1 cellular context compared by ENCODE assay signal in the genomic region with DNA sequence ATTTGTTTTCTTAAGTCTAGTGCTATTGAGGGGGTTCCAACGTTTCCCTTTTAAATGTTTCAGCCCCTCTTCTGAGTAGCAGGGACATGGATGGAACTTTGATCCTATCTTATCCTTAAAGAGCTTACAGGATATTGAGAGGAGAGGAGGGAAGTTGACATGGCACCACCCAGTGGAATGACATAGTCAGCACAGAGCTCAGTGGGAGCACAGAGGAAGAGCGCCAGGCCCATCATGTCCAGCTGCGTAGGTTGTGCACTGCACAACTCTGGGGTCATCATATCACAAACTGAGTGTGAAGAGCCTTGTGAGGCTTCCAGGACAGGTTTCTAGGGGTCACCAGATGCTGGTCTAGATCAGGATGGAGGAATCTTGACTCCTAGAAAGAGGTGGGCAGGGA.
TF ChIP-seq lines count a peak whose summit lies in the region.

No MANE protein-coding gene starts in this region.

TF ChIP-seq in SK-N-SH treated with all-trans-retinoic acid at 6 μM for 48 hours, 23 proteins besides CTCF, POLR2A, EP300 and RAD21 (continued from another document):
- TF ChIP-seq, protein P1, sequence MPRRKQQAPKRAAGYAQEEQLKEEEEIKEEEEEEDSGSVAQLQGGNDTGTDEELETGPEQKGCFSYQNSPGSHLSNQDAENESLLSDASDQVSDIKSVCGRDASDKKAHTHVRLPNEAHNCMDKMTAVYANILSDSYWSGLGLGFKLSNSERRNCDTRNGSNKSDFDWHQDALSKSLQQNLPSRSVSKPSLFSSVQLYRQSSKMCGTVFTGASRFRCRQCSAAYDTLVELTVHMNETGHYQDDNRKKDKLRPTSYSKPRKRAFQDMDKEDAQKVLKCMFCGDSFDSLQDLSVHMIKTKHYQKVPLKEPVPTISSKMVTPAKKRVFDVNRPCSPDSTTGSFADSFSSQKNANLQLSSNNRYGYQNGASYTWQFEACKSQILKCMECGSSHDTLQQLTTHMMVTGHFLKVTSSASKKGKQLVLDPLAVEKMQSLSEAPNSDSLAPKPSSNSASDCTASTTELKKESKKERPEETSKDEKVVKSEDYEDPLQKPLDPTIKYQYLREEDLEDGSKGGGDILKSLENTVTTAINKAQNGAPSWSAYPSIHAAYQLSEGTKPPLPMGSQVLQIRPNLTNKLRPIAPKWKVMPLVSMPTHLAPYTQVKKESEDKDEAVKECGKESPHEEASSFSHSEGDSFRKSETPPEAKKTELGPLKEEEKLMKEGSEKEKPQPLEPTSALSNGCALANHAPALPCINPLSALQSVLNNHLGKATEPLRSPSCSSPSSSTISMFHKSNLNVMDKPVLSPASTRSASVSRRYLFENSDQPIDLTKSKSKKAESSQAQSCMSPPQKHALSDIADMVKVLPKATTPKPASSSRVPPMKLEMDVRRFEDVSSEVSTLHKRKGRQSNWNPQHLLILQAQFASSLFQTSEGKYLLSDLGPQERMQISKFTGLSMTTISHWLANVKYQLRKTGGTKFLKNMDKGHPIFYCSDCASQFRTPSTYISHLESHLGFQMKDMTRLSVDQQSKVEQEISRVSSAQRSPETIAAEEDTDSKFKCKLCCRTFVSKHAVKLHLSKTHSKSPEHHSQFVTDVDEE (CRISPR knock-in tag; IDR thresholded peaks at IDR 0.05) = no peak
- no peak for TF ChIP-seq PPARA (CRISPR knock-in tag; IDR thresholded peaks at IDR 0.05; ENCODE audit: borderline replicate concordance)
- no peak for TF ChIP-seq BACH2 (CRISPR knock-in tag; IDR thresholded peaks at IDR 0.05; ENCODE audit: borderline replicate concordance)
